Comparison of ENCODE assay signal across 13 cellular contexts in genomic region chr15:47644713-47645112, GRCh38.
A peak's percentile ranks its signal among the peaks of the same experiment; 100 is the strongest.
DNase-seq lines count a peak whose midpoint lies in the region; ATAC-seq and TF ChIP-seq lines count a peak whose summit lies in the region.
"Had no signal": no experiment of that assay in that cellular context is flagged by ENCODE, and none has a peak within 500 bp of the region (broad histone marks: within the 10 kb centered on the region; RNA-seq: fewer than 3 reads in every experiment).

No MANE protein-coding gene starts in this region.

- peak overlapping the region; percentile 2 for H3K27ac Mint-ChIP-seq in glutamatergic neuron (ENCODE audit: unreplicated experiment)
- no peak overlapping the region for H3K27ac Mint-ChIP-seq in stimulated activated naive B cell treated with anti-CD40 and anti-IgM and Interleukin-4, amounts not matched to agents 10 μg/mL and 1 μg/mL and 100 μg/mL, for 72 hours
- H3K27ac Mint-ChIP-seq: B cell; CD4-positive, alpha-beta memory T cell had no signal

- peaks cover 0 to 4% (median 0%) of the 10 kb centered on the region in 9 donors for H3K27me3 ChIP-seq in heart left ventricle
- H3K27me3 ChIP-seq in left ventricle myocardium inferior (ENCODE audit: low read depth) = no peaks in the 10 kb centered on the region
- no peaks in the 10 kb centered on the region for H3K27me3 ChIP-seq in BLaER1

- H3K27ac ChIP-seq in heart left ventricle (peak overlapping the region in 2 of 12 donors; percentile 25 to 30), left ventricle myocardium inferior (replicated peaks) (no peak overlapping the region), BLaER1 (no peak overlapping the region)
- H3K27ac ChIP-seq: C4-2B, GM23248 had no signal

- intact Hi-C loops in heart left ventricle (cut with DNase I) (loop anchor here in 2 of 10 donors (10.0 kb wide), 2 partner anchors 50 to 990 kb away; no protein-coding TSS in a partner anchor), left ventricle myocardium inferior (cut with micrococcal nuclease) (no loop called here)

- H3K36me3 ChIP-seq in heart left ventricle = no peaks in the 10 kb centered on the region
- H3K36me3 ChIP-seq in left ventricle myocardium inferior = no peaks in the 10 kb centered on the region
- H3K36me3 ChIP-seq in BLaER1 = no peaks in the 10 kb centered on the region

- H3K9ac ChIP-seq in BLaER1 = no peak overlapping the region
- H3K9ac ChIP-seq: GM23248 had no signal

- no peak overlapping the region for H3K4me3 Mint-ChIP-seq in glutamatergic neuron (ENCODE audit: unreplicated experiment)
- H3K4me3 Mint-ChIP-seq in stimulated activated naive B cell treated with anti-CD40 and anti-IgM and Interleukin-4, amounts not matched to agents 10 μg/mL and 1 μg/mL and 100 μg/mL, for 72 hours = no peak overlapping the region
- H3K4me3 Mint-ChIP-seq: B cell; CD4-positive, alpha-beta memory T cell had no signal

- peak overlapping the region; percentile 46 for H3K4me2 ChIP-seq in BLaER1

- H3K4me3 ChIP-seq in heart left ventricle (no peak overlapping the region), left ventricle myocardium inferior (no peak overlapping the region), BLaER1 (no peak overlapping the region)
- H3K4me3 ChIP-seq: GM12878, GM23248 had no signal

- peak; percentile 33 to 69 (median 42) for ATAC-seq in heart left ventricle
- ATAC-seq in stimulated activated naive B cell treated with anti-CD40 and anti-IgM and Interleukin-4, amounts not matched to agents 10 μg/mL and 1 μg/mL and 100 μg/mL, for 72 hours (replicated peaks) = peak; percentile 80 to 84
- ATAC-seq: GM12878 had no signal

- no peak for DNase-seq in heart left ventricle
- DNase-seq in left ventricle myocardium inferior = no peak
- DNase-seq in glutamatergic neuron = no peak
- DNase-seq in stimulated activated naive B cell treated with anti-CD40 and anti-IgM and Interleukin-4, amounts not matched to agents 10 μg/mL and 1 μg/mL and 100 μg/mL, for 72 hours = no peak
- DNase-seq in medulla oblongata (ENCODE audit: extremely low spot score) = no peak
- DNase-seq in NCI-H1105 (lab: John Stamatoyannopoulos, UW) = no peak
- DNase-seq: CD4-positive, alpha-beta memory T cell; DMS79; GM23248 had no signal

- H4K20me1 ChIP-seq in BLaER1 = no peaks in the 10 kb centered on the region

- no peaks in the 10 kb centered on the region for H3K9me3 ChIP-seq in heart left ventricle
- no peaks in the 10 kb centered on the region for H3K9me3 ChIP-seq in left ventricle myocardium inferior (replicated peaks)
- no peaks in the 10 kb centered on the region for H3K9me3 ChIP-seq in BLaER1

- peaks cover 5% of the 10 kb centered on the region for H3K9me3 Mint-ChIP-seq in glutamatergic neuron (ENCODE audit: unreplicated experiment)
- H3K9me3 Mint-ChIP-seq in stimulated activated naive B cell treated with anti-CD40 and anti-IgM and Interleukin-4, amounts not matched to agents 10 μg/mL and 1 μg/mL and 100 μg/mL, for 72 hours = no peaks in the 10 kb centered on the region
- H3K9me3 Mint-ChIP-seq: CD4-positive, alpha-beta memory T cell had no signal

- H3K27me3 Mint-ChIP-seq in glutamatergic neuron (ENCODE audit: unreplicated experiment) = peaks cover 7% of the 10 kb centered on the region
- H3K27me3 Mint-ChIP-seq in stimulated activated naive B cell treated with anti-CD40 and anti-IgM and Interleukin-4, amounts not matched to agents 10 μg/mL and 1 μg/mL and 100 μg/mL, for 72 hours = peaks cover 0 to 6% of the 10 kb centered on the region in 2 donors
- H3K27me3 Mint-ChIP-seq: CD4-positive, alpha-beta memory T cell had no signal

- TF ChIP-seq POLR2A in heart left ventricle (IDR thresholded peaks at IDR 0.05) = no peak

- H3K36me3 Mint-ChIP-seq in glutamatergic neuron (ENCODE audit: unreplicated experiment) = no peaks in the 10 kb centered on the region
- no peaks in the 10 kb centered on the region for H3K36me3 Mint-ChIP-seq in stimulated activated naive B cell treated with anti-CD40 and anti-IgM and Interleukin-4, amounts not matched to agents 10 μg/mL and 1 μg/mL and 100 μg/mL, for 72 hours
- H3K36me3 Mint-ChIP-seq: CD4-positive, alpha-beta memory T cell had no signal

- H3K4me1 ChIP-seq in heart left ventricle (peaks cover 0 to 7% (median 0%) of the 10 kb centered on the region in 12 donors), left ventricle myocardium inferior (no peaks in the 10 kb centered on the region), BLaER1 (peaks cover 56% of the 10 kb centered on the region)

- TF ChIP-seq CTCF in heart left ventricle (IDR thresholded peaks at IDR 0.05) = no peak
- no peak for TF ChIP-seq CTCF in left ventricle myocardium inferior (IDR thresholded peaks at IDR 0.05; ENCODE audit: borderline replicate concordance)
- no peak for TF ChIP-seq CTCF in glutamatergic neuron (IDR thresholded peaks at IDR 0.05; ENCODE audit: partially characterized antibody, unreplicated experiment)

- peaks cover 60% of the 10 kb centered on the region for H3K4me1 Mint-ChIP-seq in glutamatergic neuron (ENCODE audit: low read depth, unreplicated experiment)
- H3K4me1 Mint-ChIP-seq in stimulated activated naive B cell treated with anti-CD40 and anti-IgM and Interleukin-4, amounts not matched to agents 10 μg/mL and 1 μg/mL and 100 μg/mL, for 72 hours = peaks cover 0 to 10% of the 10 kb centered on the region in 2 donors
- H3K4me1 Mint-ChIP-seq: B cell; CD4-positive, alpha-beta memory T cell had no signal

- 61 to 64% (median 63%) methylated on average over 3 of the region's 3 CpGs for WGBS in heart left ventricle, 4 donors
